8 cellular contexts compared by ENCODE assay signal in genomic region chr15:81922143-81922542, GRCh38.
"Had no signal": no experiment of that assay in that cellular context is flagged by ENCODE, and none has a peak within 500 bp of the region (broad histone marks: within the 10 kb centered on the region; RNA-seq: fewer than 3 reads in every experiment).

No MANE protein-coding gene starts in this region.

- DNase-seq: GDM1, GF-D8 had no signal

- H3K4me3 ChIP-seq: GM12878 had no signal

- FAIRE-seq: G401.6, GM12878, GM12891, GM12892, GM18507, GM19239 had no signal

- ATAC-seq: GM12878 had no signal
